In the genomic region with DNA sequence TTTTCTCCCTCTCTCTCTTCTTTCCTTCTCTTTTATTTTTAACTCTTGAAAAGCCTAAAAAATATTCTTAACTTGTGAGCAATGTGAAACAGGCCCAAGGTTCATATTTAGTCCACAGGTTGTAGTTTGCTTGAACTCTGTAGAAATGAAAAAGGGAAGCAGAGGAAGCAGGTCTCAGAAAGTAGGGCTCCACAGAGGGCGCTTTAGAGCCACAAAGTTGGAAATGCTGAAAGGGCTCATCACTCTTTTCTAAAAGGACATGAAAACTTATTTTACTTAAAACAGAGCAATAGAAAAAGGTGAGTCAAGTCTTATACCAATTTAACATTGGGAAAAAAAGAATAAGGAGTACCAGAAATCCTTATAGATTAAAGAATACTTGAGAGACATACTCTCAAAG, we compare ENCODE assay signal across 11 cellular contexts.
DNase-seq lines count a peak whose midpoint lies in the region; ATAC-seq, FAIRE-seq and TF ChIP-seq lines count a peak whose summit lies in the region.
"Had no signal": no experiment of that assay in that cellular context is flagged by ENCODE, and none has a peak within 500 bp of the region (broad histone marks: within the 10 kb centered on the region; RNA-seq: fewer than 3 reads in every experiment).

No MANE protein-coding gene starts in this region.

- no peak overlapping the region for H2BK15ac ChIP-seq in IMR-90 (ENCODE audit: low read depth, low read length)

- H3K79me1 ChIP-seq in IMR-90 (ENCODE audit: low read depth in 1 of 2, low read length in 2 of 2) = no peaks in the 10 kb centered on the region

- no peak overlapping the region for H3K4me3 ChIP-seq in IMR-90 (ENCODE audit: insufficient read depth, low read depth, low read length)

- H3K4me1 Mint-ChIP-seq in activated CD8-positive, alpha-beta memory T cell treated with anti-CD3 and anti-CD28 coated beads, Interleukin-2, amount 10 ng/mL, durations not matched to agents 7 days and 5 days = no peaks in the 10 kb centered on the region

- H3K27ac Mint-ChIP-seq in activated CD8-positive, alpha-beta memory T cell treated with anti-CD3 and anti-CD28 coated beads, Interleukin-2, amount 10 ng/mL, durations not matched to agents 7 days and 5 days = no peak overlapping the region
- H3K27ac Mint-ChIP-seq: T-helper 1 cell treated with Interleukin-12 subunit alpha and Interleukin-12 subunit beta and Interleukin-4 antibody, amounts not matched to agents 30 μg/mL and 1 μg/mL, for 36 hours had no signal

- no peak overlapping the region for H2BK5ac ChIP-seq in IMR-90 (ENCODE audit: low read depth, low read length, poor library complexity, severe bottlenecking)

- H3K4me1 ChIP-seq in IMR-90 (ENCODE audit: control insufficient read depth, insufficient read depth, low read length) = no peaks in the 10 kb centered on the region

- no peaks in the 10 kb centered on the region for H4K20me1 ChIP-seq in IMR-90 (ENCODE audit: insufficient read depth, low read length)

- FAIRE-seq in D721Med (lab: Jason Lieb, UNC) = no peak
- FAIRE-seq: colon had no signal

- in situ Hi-C loops in IMR-90 (cut with MboI; ENCODE audit: low sequenced_read_pairs) = no loop called here

- no peak overlapping the region for H2BK20ac ChIP-seq in IMR-90 (ENCODE audit: low read depth, low read length)

- H3K4me3 Mint-ChIP-seq in activated CD8-positive, alpha-beta memory T cell treated with anti-CD3 and anti-CD28 coated beads, Interleukin-2, amount 10 ng/mL, durations not matched to agents 7 days and 5 days = no peak overlapping the region
- H3K4me3 Mint-ChIP-seq: T-helper 1 cell treated with Interleukin-12 subunit alpha and Interleukin-12 subunit beta and Interleukin-4 antibody, amounts not matched to agents 30 μg/mL and 1 μg/mL, for 36 hours had no signal

- H3K27me3 Mint-ChIP-seq in activated CD8-positive, alpha-beta memory T cell treated with anti-CD3 and anti-CD28 coated beads, Interleukin-2, amount 10 ng/mL, durations not matched to agents 7 days and 5 days = no peaks in the 10 kb centered on the region

- no peaks in the 10 kb centered on the region for H3K9me3 ChIP-seq in IMR-90 (ENCODE audit: control insufficient read depth, insufficient read depth, low read length)

- H3K4ac ChIP-seq in IMR-90 (ENCODE audit: low read depth, low read length) = no peak overlapping the region

- intact Hi-C loops in IMR-90 (cut with micrococcal nuclease) = no loop called here

- dilution Hi-C loops in IMR-90 (cut with HindIII; ENCODE audit: low sequenced_read_pairs, unreplicated experiment) = no loop called here

- no peaks in the 10 kb centered on the region for H3K9me3 Mint-ChIP-seq in activated CD8-positive, alpha-beta memory T cell treated with anti-CD3 and anti-CD28 coated beads, Interleukin-2, amount 10 ng/mL, durations not matched to agents 7 days and 5 days (ENCODE audit: low read depth)
- H3K9me3 Mint-ChIP-seq: T-helper 1 cell treated with Interleukin-12 subunit alpha and Interleukin-12 subunit beta and Interleukin-4 antibody, amounts not matched to agents 30 μg/mL and 1 μg/mL, for 36 hours had no signal

- no peak overlapping the region for H4K91ac ChIP-seq in IMR-90 (ENCODE audit: insufficient read depth, low read depth, low read length)

- no peak overlapping the region for H3K4me2 ChIP-seq in IMR-90 (ENCODE audit: low read depth, low read length)

- H2AK9ac ChIP-seq in IMR-90 (replicated peaks; ENCODE audit: low read depth, low read length, poor library complexity) = no peak overlapping the region

- no peak overlapping the region for H3K14ac ChIP-seq in IMR-90 (replicated peaks; ENCODE audit: low read depth, low read length)

- no CpG with 5 or more reads among the region's 1 CpG for WGBS in IMR-90 (ENCODE audit: extremely low coverage in 2 of 2, insufficient read length in 1 of 2), 2 experiments

- no peaks in the 10 kb centered on the region for H3K9me1 ChIP-seq in IMR-90 (ENCODE audit: insufficient read depth, low read length)

- no peak overlapping the region for H4K8ac ChIP-seq in IMR-90 (ENCODE audit: low read depth in 2 of 2, low read length in 2 of 2)

- ATAC-seq in IMR-90 (ENCODE audit: low read depth) (no peak), HG03280 (IDR thresholded peaks at IDR 0.05; ENCODE audit: unreplicated experiment) (no peak), GM21619 (IDR thresholded peaks at IDR 0.05; ENCODE audit: unreplicated experiment) (no peak)
- no peak for ATAC-seq in activated CD8-positive, alpha-beta memory T cell treated with anti-CD3 and anti-CD28 coated beads, Interleukin-2, amount 10 ng/mL, durations not matched to agents 7 days and 5 days

- H3K27ac ChIP-seq in IMR-90 (ENCODE audit: insufficient read depth, low read length) (no peak overlapping the region), VCaP (peak overlapping the region; percentile 83; the same call in 1 of the 2 replicates)

- CTCF ChIA-PET in IMR-90 (lab: Yijun Ruan, JAX) = interaction anchor here (1.1 kb wide), 2 partner anchors 45 to 355 kb away, joined by 3 read pairs; no protein-coding TSS in a partner anchor
- CTCF ChIA-PET in activated CD8-positive, alpha-beta memory T cell treated with anti-CD3 and anti-CD28 coated beads, Interleukin-2, amount 10 ng/mL, durations not matched to agents 7 days and 5 days (lab: Charles Lee) = no interaction called here

- no peak for DNase-seq in D721Med (ENCODE audit: insufficient read length, low spot score)
- DNase-seq in IMR-90 = no peak
- DNase-seq in lung microvascular endothelial cell (ENCODE audit: low read depth in 2 of 2) = peak; percentile 25 to 33
- no peak for DNase-seq in NCI-H2171 treated with DMSO at 0.1 percent for 48 hours (lab: John Stamatoyannopoulos, UW)
- DNase-seq in activated CD8-positive, alpha-beta memory T cell treated with anti-CD3 and anti-CD28 coated beads, Interleukin-2, amount 10 ng/mL, durations not matched to agents 7 days and 5 days = no peak
- DNase-seq: activated T-cell treated with anti-CD3 and anti-CD28 coated beads, Interleukin-2, amount 50 U/mL, for 48 hours had no signal

- no peaks in the 10 kb centered on the region for H3K27me3 ChIP-seq in IMR-90 (ENCODE audit: control insufficient read depth, insufficient read depth, low read length)

- 0 out of 2 replicates have a peak, but pooled peaks have one; percentile 18 for TF ChIP-seq RAD21 in IMR-90 (IDR thresholded peaks at IDR 0.05; ENCODE audit: low read length)

- no peaks in the 10 kb centered on the region for H3K36me3 ChIP-seq in IMR-90 (ENCODE audit: control insufficient read depth, insufficient read depth, low read length)

- no peak overlapping the region for H3K23ac ChIP-seq in IMR-90 (ENCODE audit: low read depth, low read length)

- H4K5ac ChIP-seq in IMR-90 (ENCODE audit: low read depth, low read length) = no peak overlapping the region

- no peak for TF ChIP-seq POLR2A in IMR-90 (IDR thresholded peaks at IDR 0.05; ENCODE audit: low read depth, low read length)

- TF ChIP-seq CTCF in D721Med (IDR thresholded peaks at IDR 0.05; ENCODE audit: insufficient read depth, missing control alignments) (peak; percentile 60), IMR-90 (conservative IDR thresholded peaks at IDR 0.05; ENCODE audit: low read depth, low read length) (peak; percentile 28), VCaP (conservative IDR thresholded peaks at IDR 0.05) (no peak; the same call in 1 of the 2 replicates)

- no peak overlapping the region for H3K56ac ChIP-seq in IMR-90 (ENCODE audit: extremely low read depth, insufficient read depth, low read length)

- no TSS peak for BruUV-seq in IMR-90 (replicated peaks; lab: Mats Ljungman, UMichigan)

- no peak overlapping the region for H2AK5ac ChIP-seq in IMR-90 (ENCODE audit: low read depth, low read length)

- H2AFZ ChIP-seq in IMR-90 (replicated peaks; ENCODE audit: low read length, poor library complexity) = no peak overlapping the region

- POLR2A ChIA-PET in IMR-90 (lab: Charles Lee; ENCODE audit: unreplicated experiment) = no interaction called here

- H3K18ac ChIP-seq in IMR-90 (ENCODE audit: low read depth, low read length) = no peak overlapping the region

- H3K36me3 Mint-ChIP-seq in activated CD8-positive, alpha-beta memory T cell treated with anti-CD3 and anti-CD28 coated beads, Interleukin-2, amount 10 ng/mL, durations not matched to agents 7 days and 5 days = no peaks in the 10 kb centered on the region

- no peak overlapping the region for H3K9ac ChIP-seq in IMR-90 (ENCODE audit: low read depth, low read length)

- no peak overlapping the region for H2BK120ac ChIP-seq in IMR-90 (ENCODE audit: low read depth, low read length)

TF ChIP-seq in IMR-90, 13 proteins besides CTCF, POLR2A, EP300 and RAD21 (continues in another document):
- no peak for TF ChIP-seq NFE2L2 (IDR thresholded peaks at IDR 0.05; ENCODE audit: low read depth, low read length)
- TF ChIP-seq CHD1 (IDR thresholded peaks at IDR 0.05; ENCODE audit: low read depth, low read length) = no peak
- no peak for TF ChIP-seq CEBPB (IDR thresholded peaks at IDR 0.05; ENCODE audit: low read depth, low read length)
- TF ChIP-seq, protein P1, sequence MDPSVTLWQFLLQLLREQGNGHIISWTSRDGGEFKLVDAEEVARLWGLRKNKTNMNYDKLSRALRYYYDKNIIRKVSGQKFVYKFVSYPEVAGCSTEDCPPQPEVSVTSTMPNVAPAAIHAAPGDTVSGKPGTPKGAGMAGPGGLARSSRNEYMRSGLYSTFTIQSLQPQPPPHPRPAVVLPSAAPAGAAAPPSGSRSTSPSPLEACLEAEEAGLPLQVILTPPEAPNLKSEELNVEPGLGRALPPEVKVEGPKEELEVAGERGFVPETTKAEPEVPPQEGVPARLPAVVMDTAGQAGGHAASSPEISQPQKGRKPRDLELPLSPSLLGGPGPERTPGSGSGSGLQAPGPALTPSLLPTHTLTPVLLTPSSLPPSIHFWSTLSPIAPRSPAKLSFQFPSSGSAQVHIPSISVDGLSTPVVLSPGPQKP (IDR thresholded peaks at IDR 0.05; ENCODE audit: borderline replicate concordance, low read depth, low read length) = no peak
- no peak for TF ChIP-seq FOS (IDR thresholded peaks at IDR 0.05; ENCODE audit: low read depth, low read length)
- TF ChIP-seq MAFK (IDR thresholded peaks at IDR 0.05; ENCODE audit: low read depth, low read length) = no peak
- TF ChIP-seq MXI1 (IDR thresholded peaks at IDR 0.05; ENCODE audit: borderline replicate concordance, low read depth, low read length) = no peak
- TF ChIP-seq, protein P2, sequence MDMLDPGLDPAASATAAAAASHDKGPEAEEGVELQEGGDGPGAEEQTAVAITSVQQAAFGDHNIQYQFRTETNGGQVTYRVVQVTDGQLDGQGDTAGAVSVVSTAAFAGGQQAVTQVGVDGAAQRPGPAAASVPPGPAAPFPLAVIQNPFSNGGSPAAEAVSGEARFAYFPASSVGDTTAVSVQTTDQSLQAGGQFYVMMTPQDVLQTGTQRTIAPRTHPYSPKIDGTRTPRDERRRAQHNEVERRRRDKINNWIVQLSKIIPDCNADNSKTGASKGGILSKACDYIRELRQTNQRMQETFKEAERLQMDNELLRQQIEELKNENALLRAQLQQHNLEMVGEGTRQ (IDR thresholded peaks at IDR 0.05; ENCODE audit: low read depth, low read length) = no peak
- TF ChIP-seq RFX5 (IDR thresholded peaks at IDR 0.05; ENCODE audit: low read depth, low read length) = no peak
- no peak for TF ChIP-seq RCOR1 (IDR thresholded peaks at IDR 0.05; ENCODE audit: insufficient replicate concordance, low read length)
- no peak for TF ChIP-seq SMC3 (IDR thresholded peaks at IDR 0.05; ENCODE audit: low read depth, low read length)
- TF ChIP-seq MAZ (IDR thresholded peaks at IDR 0.05; ENCODE audit: borderline replicate concordance, low read depth, low read length) = no peak

Comparison
In these comparisons a context has a peak if more than half of its experiments do, and no peak if none do; other contexts are left out.
1. DNase-seq: peak in lung microvascular endothelial cell (2 of 2); none in D721Med (single experiment), IMR-90 (single experiment), NCI-H2171 treated with DMSO at 0.1 percent for 48 hours (single experiment) and activated CD8-positive, alpha-beta memory T cell treated with anti-CD3 and anti-CD28 coated beads, Interleukin-2, amount 10 ng/mL, durations not matched to agents 7 days and 5 days (single experiment).